In the genomic region with DNA sequence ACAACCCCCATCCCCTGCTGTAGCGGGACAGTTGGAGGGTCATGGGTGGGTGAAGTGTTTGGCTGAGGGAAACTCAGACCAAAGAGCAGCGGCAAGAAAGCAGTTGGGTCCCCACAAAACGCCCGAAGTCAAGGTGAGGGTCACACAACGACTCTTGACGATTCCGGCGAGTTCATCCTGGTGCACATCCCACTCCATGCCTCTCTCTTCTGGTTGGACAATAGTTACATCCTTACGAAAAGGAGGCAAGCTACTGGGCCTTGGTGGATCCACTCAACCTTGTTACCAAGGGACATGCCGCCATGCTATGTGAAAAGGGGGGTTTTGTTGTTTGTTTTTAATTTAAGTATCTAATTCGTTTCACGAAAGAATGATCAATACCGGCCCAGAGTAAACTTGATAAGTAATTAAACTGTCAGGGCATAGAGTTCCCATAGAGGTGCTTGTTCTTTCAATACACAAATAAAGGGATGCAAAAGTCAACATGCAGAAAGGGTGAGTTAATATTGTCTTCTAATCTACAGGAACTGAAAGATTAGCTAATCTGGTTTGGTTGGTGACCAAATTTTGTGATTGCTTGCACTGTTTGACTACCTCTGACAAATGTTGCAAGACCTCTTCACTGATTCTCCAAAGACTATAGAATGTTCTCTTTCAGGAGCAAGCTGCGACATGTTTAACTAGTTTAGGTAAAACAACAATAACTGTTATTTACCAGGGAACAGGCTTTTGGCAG, we compare ENCODE assay signal across 8 cellular contexts. TPM values are rescaled to one million over a fixed set of nuclear protein-coding genes. Genes with fewer than 3 reads are reported as not detected.
A peak's percentile ranks its signal among the peaks of the same experiment; 100 is the strongest.
DNase-seq lines count a peak whose midpoint lies in the region; ATAC-seq, FAIRE-seq and TF ChIP-seq lines count a peak whose summit lies in the region.

No MANE protein-coding gene starts in this region.

- H3K4me3 ChIP-seq in ACC112 (ENCODE audit: low read depth, low read length): peak overlapping the region; percentile 89
- peak overlapping the region; percentile 98 for H3K4me3 ChIP-seq in PC-3 (ENCODE audit: low read length)
- H3K4me3 ChIP-seq in HepG2 (replicated peaks in 1 of 3; ENCODE audit: insufficient read depth in 1 of 3, low read depth in 2 of 3, low read length in 3 of 3): peak overlapping the region; percentile 89 to 93 (median 90)
- peak overlapping the region; percentile 82 for H3K4me3 ChIP-seq in suprapubic skin

- FAIRE-seq in HepG2 (lab: Jason Lieb, UNC): no peak

- no peak for TF ChIP-seq EP300 in HepG2 (IDR thresholded peaks at IDR 0.05; ENCODE audit: low read depth in 2 of 2, low read length in 2 of 2)
- TF ChIP-seq EP300 in HepG2 (CRISPR knock-in tag; IDR thresholded peaks at IDR 0.05; ENCODE audit: borderline replicate concordance): no peak
- no peak for TF ChIP-seq EP300 in suprapubic skin (IDR thresholded peaks at IDR 0.05)

- TF ChIP-seq RAD21 in HepG2 (CRISPR knock-in tag; IDR thresholded peaks at IDR 0.05): 0 out of 2 replicates have a peak, but pooled peaks have one; percentile 5

- no peaks in the 10 kb centered on the region for H3K27me3 ChIP-seq in ACC112 (ENCODE audit: insufficient read depth, low read length)
- H3K27me3 ChIP-seq in PC-3 (ENCODE audit: low read length): no peaks in the 10 kb centered on the region
- H3K27me3 ChIP-seq in HepG2 (ENCODE audit: control insufficient read depth in 1 of 2, insufficient read depth in 2 of 2, low read length in 2 of 2): no peaks in the 10 kb centered on the region; a peak in 1 of 5 replicates
- H3K27me3 ChIP-seq in suprapubic skin: no peaks in the 10 kb centered on the region

- WGBS in HepG2 (ENCODE audit: low lambda C conversion rate): under 1% methylated on average over 12 of the region's 14 CpGs
- WGBS in suprapubic skin: 39% methylated on average over 10 of the region's 14 CpGs

- H3K36me3 ChIP-seq in ACC112 (ENCODE audit: insufficient read depth, low read length) (peaks cover 17% of the 10 kb centered on the region), PC-3 (ENCODE audit: low read depth, low read length) (peaks cover 14% of the 10 kb centered on the region), HepG2 (replicated peaks in 1 of 2; ENCODE audit: control insufficient read depth in 1 of 2, insufficient read depth in 2 of 2, low read length in 2 of 2) (peaks cover 2 to 13% of the 10 kb centered on the region in 2 experiments; a peak in 3 of 5 replicates), suprapubic skin (peaks cover 17% of the 10 kb centered on the region)

- TF ChIP-seq CTCF in PC-3 (conservative IDR thresholded peaks at IDR 0.05; ENCODE audit: low read depth, low read length): no peak
- TF ChIP-seq CTCF in HepG2 (CRISPR knock-in tag; IDR thresholded peaks at IDR 0.05): no peak
- TF ChIP-seq CTCF in suprapubic skin (IDR thresholded peaks at IDR 0.05): no peak

- H3K4me2 ChIP-seq in PC-3 (ENCODE audit: low read length) (peak overlapping the region; percentile 76), HepG2 (ENCODE audit: low read depth, low read length) (peak overlapping the region; percentile 75)

- peak overlapping the region; percentile 83 for H3K27ac ChIP-seq in ACC112 (ENCODE audit: low read depth, low read length)
- peak overlapping the region; percentile 88 for H3K27ac ChIP-seq in PC-3 (ENCODE audit: low read length)
- peak overlapping the region; percentile 95 for H3K27ac ChIP-seq in HepG2 (ENCODE audit: extremely low read length, insufficient read depth, low read length)
- H3K27ac ChIP-seq in suprapubic skin: peak overlapping the region; percentile 84

- H3K4me1 ChIP-seq in ACC112 (ENCODE audit: control insufficient read depth, insufficient read depth, low read length, unreplicated experiment) (peaks cover 39% of the 10 kb centered on the region), PC-3 (ENCODE audit: insufficient read depth, low read length) (peaks cover 31% of the 10 kb centered on the region), HepG2 (ENCODE audit: insufficient read depth, low read length) (peaks cover 37% of the 10 kb centered on the region), suprapubic skin (peaks cover 33% of the 10 kb centered on the region)

- ATAC-seq in GM18517 (IDR thresholded peaks at IDR 0.05; ENCODE audit: unreplicated experiment): peak; percentile 1
- ATAC-seq in PC-3: peak; percentile 46
- ATAC-seq in HepG2: peak; percentile 76
- ATAC-seq in HG02970 (IDR thresholded peaks at IDR 0.05; ENCODE audit: low FRiP score, unreplicated experiment): no peak

- H3K9me2 ChIP-seq in PC-3 (replicated peaks; ENCODE audit: low read length): no peaks in the 10 kb centered on the region

- H2AFZ ChIP-seq in ACC112 (ENCODE audit: low read length, unreplicated experiment) (peak overlapping the region; percentile 67), PC-3 (ENCODE audit: low read length) (peak overlapping the region; percentile 97), HepG2 (ENCODE audit: low read length) (peak overlapping the region; percentile 83)

- H3K9ac ChIP-seq in PC-3 (ENCODE audit: low read length) (peak overlapping the region; percentile 98), HepG2 (ENCODE audit: insufficient read depth, low read depth, low read length) (peak overlapping the region; percentile 94)

- TF ChIP-seq POLR2A in HepG2 (IDR thresholded peaks at IDR 0.05; ENCODE audit: insufficient read depth in 1 of 2, low read depth in 2 of 2, low read length in 2 of 2) (0 out of 4 replicates have a peak, but pooled peaks of 1 of the 2 experiments have one; percentile 7), suprapubic skin (IDR thresholded peaks at IDR 0.05) (no peak)

- intact Hi-C loops in PC-3 (cut with micrococcal nuclease) (loop anchor here (2.0 to 5.0 kb wide), 3 partner anchors 108 to 216 kb away; a partner anchor contains a TSS), HepG2 (cut with micrococcal nuclease; ENCODE audit: unreplicated experiment) (loop anchor here (1.0 to 10.0 kb wide), 4 partner anchors 138 to 492 kb away; no protein-coding TSS in a partner anchor)

- CTCF ChIA-PET in PC-3 (lab: Charles Lee) (interaction anchor here (0.6 kb wide), 1 partner anchor 164 kb away, joined by 10 read pairs; no protein-coding TSS in a partner anchor), HepG2 (lab: Yijun Ruan, JAX; ENCODE audit: low intra/inter-chr PET ratio, low total read pairs) (no interaction called here)

- DNase-seq in PC-3: peak; percentile 32
- DNase-seq in cerebellum (ENCODE audit: low spot score): peak; percentile 13
- DNase-seq in HepG2 (ENCODE audit: low spot score): peak; percentile 59
- DNase-seq in suprapubic skin (ENCODE audit: low spot score in 2 of 2): no peak
- DNase-seq in GM19240 (ENCODE audit: insufficient read length, low spot score): no peak

- H4K20me1 ChIP-seq in PC-3 (ENCODE audit: low read length) (no peaks in the 10 kb centered on the region), HepG2 (ENCODE audit: insufficient read depth, low read length) (no peaks in the 10 kb centered on the region)

- in situ Hi-C loops in HepG2 (cut with HindIII; ENCODE audit: extremely low pct_ligation_motif_present, low pct_unique_long_range_greater_than_20kb): no loop called here

- TSS peak; percentile 83 for BruUV-seq in PC-3 (replicated peaks; lab: Mats Ljungman, UMichigan)
- BruUV-seq in HepG2 (replicated peaks; lab: Mats Ljungman, UMichigan): TSS peak; percentile 86

- no peaks in the 10 kb centered on the region for H3F3A ChIP-seq in PC-3 (ENCODE audit: low read length, unreplicated experiment)

- no peaks in the 10 kb centered on the region for H3K9me3 ChIP-seq in PC-3 (ENCODE audit: low read length)
- no peaks in the 10 kb centered on the region for H3K9me3 ChIP-seq in HepG2 (ENCODE audit: low read length)
- no peaks in the 10 kb centered on the region for H3K9me3 ChIP-seq in suprapubic skin

- POLR2A ChIA-PET in PC-3 (lab: Charles Lee; ENCODE audit: unreplicated experiment): interaction anchor here (0.5 kb wide), 1 partner anchor 171 kb away, joined by 3 read pairs; no protein-coding TSS in a partner anchor
- POLR2A ChIA-PET in HepG2 (lab: Yijun Ruan, JAX): interaction anchor here (0.9 kb wide), 3 partner anchors 20 to 165 kb away, joined by 3 read pairs; no protein-coding TSS in a partner anchor

- H3K79me2 ChIP-seq in ACC112 (ENCODE audit: control insufficient read depth, insufficient read depth, low read length, unreplicated experiment): peaks cover 59% of the 10 kb centered on the region
- peaks cover 60% of the 10 kb centered on the region for H3K79me2 ChIP-seq in PC-3 (ENCODE audit: low read length)
- peaks cover 42% of the 10 kb centered on the region for H3K79me2 ChIP-seq in HepG2 (ENCODE audit: insufficient read depth, low read length)

TF ChIP-seq in HepG2, 621 proteins besides CTCF, POLR2A, EP300 and RAD21 (continues in another document):
- no peak for TF ChIP-seq RBAK (CRISPR knock-in tag; IDR thresholded peaks at IDR 0.05)
- 0 out of 2 replicates have a peak, but pooled peaks have one; percentile 1 for TF ChIP-seq HNF4A (CRISPR knock-in tag; IDR thresholded peaks at IDR 0.05)
- 0 out of 2 replicates have a peak, but pooled peaks have one; percentile 3 for TF ChIP-seq SAP130 (CRISPR knock-in tag; IDR thresholded peaks at IDR 0.05; ENCODE audit: low read depth)
- 0 out of 2 replicates have a peak, but pooled peaks have one; percentile 20 for TF ChIP-seq MEF2D (CRISPR knock-in tag; IDR thresholded peaks at IDR 0.05)

RNA-seq across cellular contexts. Expression of a gene that starts 0.7 kb away (rescaled TPM):
- total RNA-seq in PC-3 (2014; rRNA removed) (61.7 and 76.3 TPM in 2 replicates), cerebellum (25.9 TPM), HepG2 (2016; rRNA removed; fragmentation: Illumina TruSeq; extraction: Trizol) (58.2 and 74.4 TPM in 2 replicates), suprapubic skin (10 to 100 TPM; 30.4 to 47.9 (median 44.4) TPM)
- 16.8 and 28.1 TPM in 2 replicates for total RNA-seq in HepG2 (2016; cell fraction: cytosol; rRNA removed; fragmentation: Illumina TruSeq; extraction: Trizol; ENCODE audit: low read depth)
- total RNA-seq in HepG2 (2016; cell fraction: insoluble cytoplasmic fraction; rRNA removed; fragmentation: Illumina TruSeq; extraction: Trizol): 57.5 and 78.2 TPM in 2 replicates
- total RNA-seq in HepG2 (2016; cell fraction: membrane; rRNA removed; fragmentation: Illumina TruSeq; extraction: Trizol): 59.2 and 71.6 TPM in 2 replicates
- 22.4 and 25.8 TPM in 2 replicates for total RNA-seq in HepG2 (2016; cell fraction: nucleus; rRNA removed; fragmentation: Illumina TruSeq; extraction: Trizol)
- polyA plus RNA-seq in HepG2 (2011; rRNA removed): 12.7 and 13.0 TPM in 2 replicates
- polyA plus RNA-seq in HepG2 (2011; cell fraction: cytosol; rRNA removed): 8.9 and 14.6 TPM in 2 replicates
- 6.1 and 10.1 TPM in 2 replicates for polyA plus RNA-seq in HepG2 (2011; cell fraction: nucleus; rRNA removed)
- 16.9 and 28.7 TPM in 2 replicates for polyA plus RNA-seq in HepG2 (2012)
- 17.0 and 28.8 TPM in 2 replicates for polyA plus RNA-seq in HepG2 (2016; cell fraction: cytosol; fragmentation: Illumina TruSeq; extraction: Trizol; ENCODE audit: low read depth)
- 82.8 and 87.5 TPM in 2 replicates for polyA plus RNA-seq in HepG2 (2016; cell fraction: insoluble cytoplasmic fraction; fragmentation: Illumina TruSeq; extraction: Trizol; ENCODE audit: low read depth)
- polyA plus RNA-seq in HepG2 (2016; cell fraction: membrane; fragmentation: Illumina TruSeq; extraction: Trizol; ENCODE audit: low read depth): 42.8 and 57.4 TPM in 2 replicates
- 32.3 and 36.8 TPM in 2 replicates for polyA plus RNA-seq in HepG2 (2016; cell fraction: nucleus; fragmentation: Illumina TruSeq; extraction: Trizol; ENCODE audit: insufficient read depth, low read depth)
- polyA minus RNA-seq in HepG2 (2011; rRNA and poly(A)+ RNA removed; ENCODE audit: low replicate concordance): 6.6 and 13.3 TPM in 2 replicates
- polyA minus RNA-seq in HepG2 (2011; cell fraction: cytosol; rRNA and poly(A)+ RNA removed): 10.6 and 16.7 TPM in 2 replicates
- polyA minus RNA-seq in HepG2 (2011; cell fraction: nucleus; rRNA and poly(A)+ RNA removed): 12.1 and 16.0 TPM in 2 replicates

Comparison
In these comparisons a context has a peak if more than half of its experiments do, and no peak if none do; other contexts are left out.
1. DNase-seq: peak in PC-3 (single experiment), cerebellum (single experiment) and HepG2 (single experiment); none in suprapubic skin (0 of 2) and GM19240 (single experiment).
2. Peak in every context shown above with its lines, with median percentiles within 50 percentile points of each other: H2AFZ ChIP-seq, H3K27ac ChIP-seq and H3K4me3 ChIP-seq.